8 cellular contexts compared by ENCODE assay signal in genomic region chr6:136317023-136317649, GRCh38. TPM values are rescaled to one million over a fixed set of nuclear protein-coding genes. Genes with fewer than 3 reads are reported as not detected.
DNase-seq lines count a peak whose midpoint lies in the region; ATAC-seq, FAIRE-seq and TF ChIP-seq lines count a peak whose summit lies in the region.

No MANE protein-coding gene starts in this region.

- H4K5ac ChIP-seq in H9 (ENCODE audit: insufficient read length, low read depth, low read length) = no peak overlapping the region

- DNase-seq in EH (ENCODE audit: low read depth) (peak; percentile 65), H9 (peak; percentile 58), NCI-H1436 treated with DMSO at 0.1 percent for 48 hours (lab: John Stamatoyannopoulos, UW) (peak; percentile 17), T1000 (lab: John Stamatoyannopoulos, UW) (peak; percentile 16), GM12878 (ENCODE audit: low read depth, low spot score) (peak; percentile 4), iPS-NIHi11 (ENCODE audit: low spot score) (peak; percentile 71), ecto neural progenitor cell (ENCODE audit: low spot score) (no peak)
- peak; percentile 14 to 47 (median 16) for DNase-seq in stimulated activated CD4-positive, alpha-beta T cell treated with anti-CD3 and anti-CD28 coated beads, Interleukin-12 subunit alpha, Interleukin-12 subunit beta, amount 100 ng/mL, for 48 hours (ENCODE audit: low read depth in 2 of 3, low spot score in 1 of 3)

- H3K79me2 ChIP-seq in H9 (ENCODE audit: insufficient read depth, low read length) (no peaks in the 10 kb centered on the region), GM12878 (ENCODE audit: control insufficient read depth, insufficient read depth, low read length) (no peaks in the 10 kb centered on the region)

- peak; percentile 89 for FAIRE-seq in GM12878 (lab: Jason Lieb, UNC)

- H2BK20ac ChIP-seq in H9 (ENCODE audit: low read depth, low read length, poor library complexity, severe bottlenecking) = no peak overlapping the region

- H3K27ac Mint-ChIP-seq in H9 = no peak overlapping the region

- H2AK5ac ChIP-seq in H9 (ENCODE audit: insufficient read length, low read length) = no peak overlapping the region

- POLR2A ChIA-PET in GM12878 (lab: Charles Lee) = no interaction called here

- H3K79me1 ChIP-seq in H9 (ENCODE audit: insufficient read depth, low read depth, low read length, poor library complexity, severe bottlenecking) = no peaks in the 10 kb centered on the region

- no TSS peak for BruUV-seq in GM12878 (replicated peaks; lab: Mats Ljungman, UMichigan)

- peaks cover 0 to 2% of the 10 kb centered on the region in 2 experiments; a peak in 1 of 4 replicates for H3K4me1 Mint-ChIP-seq in H9

- TF ChIP-seq RAD21 in GM12878 (IDR thresholded peaks at IDR 0.05; ENCODE audit: insufficient read depth, low read depth, low read length) = peak; percentile 89

- H2BK5ac ChIP-seq in H9 (ENCODE audit: insufficient read length, low read length) = no peak overlapping the region

- no peak overlapping the region for H3K4me3 Mint-ChIP-seq in H9

- H3K9ac ChIP-seq in H9 (ENCODE audit: extremely low read depth, insufficient read length, low read length) = no peak overlapping the region
- H3K9ac ChIP-seq in GM12878 (ENCODE audit: control insufficient read depth, insufficient read depth, low read length) = no peak overlapping the region

- H3K36me3 Mint-ChIP-seq in H9 (ENCODE audit: insufficient read depth in 1 of 3, low read depth in 3 of 3) = no peaks in the 10 kb centered on the region

- no peak overlapping the region for H3T11ph ChIP-seq in H9 (ENCODE audit: low read length)

- no peak overlapping the region for H2BK12ac ChIP-seq in H9 (ENCODE audit: insufficient read length, low read depth, low read length)

- no peak overlapping the region for H3K14ac ChIP-seq in H9 (ENCODE audit: insufficient read depth, low read length)

- TF ChIP-seq CTCF in H9 (conservative IDR thresholded peaks at IDR 0.05) = peak; percentile 81
- peak; percentile 67 to 78 (median 73); a peak in 5 of 6 replicates for TF ChIP-seq CTCF in GM12878 (IDR thresholded peaks at IDR 0.05 in 2 of 3, conservative IDR thresholded peaks at IDR 0.05 in 1 of 3; ENCODE audit: control insufficient read depth in 2 of 3, extremely low read depth in 1 of 3, insufficient read depth in 1 of 3, low read depth in 3 of 3, low read length in 3 of 3)

- H2AFZ ChIP-seq in H9 (ENCODE audit: low read length) (no peak overlapping the region), GM12878 (ENCODE audit: control insufficient read depth, low read depth, low read length) (no peak overlapping the region)

- H2BK120ac ChIP-seq in H9 (ENCODE audit: low read depth, low read length, poor library complexity, severe bottlenecking) = no peak overlapping the region

- TF ChIP-seq POLR2A in GM12878 (IDR thresholded peaks at IDR 0.05; ENCODE audit: low read depth, low read length) = no peak

- peak; percentile 90 for ATAC-seq in GM12878

- H3K9me3 ChIP-seq in H9 (ENCODE audit: control insufficient read depth, low read depth, low read length) (no peaks in the 10 kb centered on the region), GM12878 (replicated peaks; ENCODE audit: control insufficient read depth, insufficient read depth, low read length) (no peaks in the 10 kb centered on the region)

- no peak overlapping the region for H4K8ac ChIP-seq in H9 (replicated peaks; ENCODE audit: insufficient read length, low read depth, low read length)

- no peaks in the 10 kb centered on the region for H3K23me2 ChIP-seq in H9 (ENCODE audit: insufficient read length, low read depth, low read length, poor library complexity, severe bottlenecking)

- SMC1A ChIA-PET in GM12878 (lab: Charles Lee; ENCODE audit: uncharacterized antibody, unreplicated experiment) = interaction anchor here (0.7 to 2.4 kb wide), 6 partner anchors 27 to 866 kb away, joined by 3 to 12 read pairs (median 6); partner anchors contain the start of genes BCLAF1 and MTFR2

- no peak overlapping the region for H2BK15ac ChIP-seq in H9 (ENCODE audit: low read depth, low read length)

- RAD21 ChIA-PET in GM12878 (lab: Charles Lee; ENCODE audit: unreplicated experiment) = interaction anchor here (0.7 to 3.1 kb wide), 8 partner anchors 20 to 781 kb away, joined by 3 to 11 read pairs (median 6); partner anchors contain the start of genes BCLAF1 and MTFR2

- in situ Hi-C loops in GM12878 (cut with MboI) = no loop called here

- no peaks in the 10 kb centered on the region; the same call in 1 of the 2 replicates for H3K27me3 Mint-ChIP-seq in H9 (ENCODE audit: low read depth)

- H3K4me1 ChIP-seq in H9 (ENCODE audit: insufficient read depth, low read length) (no peaks in the 10 kb centered on the region), GM12878 (ENCODE audit: control insufficient read depth, insufficient read depth, low read length) (no peaks in the 10 kb centered on the region)

- no peak overlapping the region for H4K91ac ChIP-seq in H9 (ENCODE audit: insufficient read length, low read depth, low read length)

- H3K18ac ChIP-seq in H9 (ENCODE audit: insufficient read length, low read depth, low read length) = no peak overlapping the region

- no peak overlapping the region for H3K23ac ChIP-seq in H9 (ENCODE audit: insufficient read length, low read depth, low read length)

- no peak for TF ChIP-seq EP300 in GM12878 (IDR thresholded peaks at IDR 0.05; ENCODE audit: borderline replicate concordance in 1 of 2, control insufficient read depth in 1 of 2, low read depth in 2 of 2, low read length in 2 of 2)

- H3K27me3 ChIP-seq in H9 (ENCODE audit: insufficient read depth, low read length) (no peaks in the 10 kb centered on the region), GM12878 (replicated peaks in 1 of 2; ENCODE audit: control insufficient read depth in 2 of 2, insufficient read depth in 2 of 2, low read length in 1 of 2) (no peaks in the 10 kb centered on the region)

- intact Hi-C loops in GM12878 (cut with micrococcal nuclease; ENCODE audit: unreplicated experiment) = loop anchor here (5.0 to 10.0 kb wide), 3 partner anchors 282 to 862 kb away; no protein-coding TSS in a partner anchor

- CTCF ChIA-PET in GM12878 (lab: Yijun Ruan, JAX) = interaction anchor here (0.6 to 2.8 kb wide), 20 partner anchors 8 to 866 kb away, joined by 3 to 20 read pairs (median 5); partner anchors contain the start of genes BCLAF1 and MTFR2

- H3K4me2 ChIP-seq in H9 (ENCODE audit: insufficient read depth, insufficient read length, low read length) (no peak overlapping the region), GM12878 (ENCODE audit: control insufficient read depth, insufficient read depth) (no peak overlapping the region)

- H3K27ac ChIP-seq in H9 (ENCODE audit: insufficient read length, low read depth, low read length) (no peak overlapping the region), GM12878 (ENCODE audit: control insufficient read depth, insufficient read depth) (no peak overlapping the region)

- no peak overlapping the region for H3K4ac ChIP-seq in H9 (ENCODE audit: low read depth, low read length)

- WGBS in H9 (ENCODE audit: extremely low coverage, insufficient read length, low lambda C conversion rate) = no CpG with 5 or more reads among the region's 5 CpGs
- WGBS in GM12878 (ENCODE audit: insufficient coverage, insufficient replicate concordance, low lambda C conversion rate, missing lambda C conversion rate) = 27% methylated on average over 5 of the region's 5 CpGs

- H4K20me1 ChIP-seq in H9 (ENCODE audit: control insufficient read depth, insufficient read depth, insufficient read length) (no peaks in the 10 kb centered on the region), GM12878 (ENCODE audit: control insufficient read depth, insufficient read depth) (no peaks in the 10 kb centered on the region)

- no peaks in the 10 kb centered on the region for H3K36me3 ChIP-seq in GM12878 (ENCODE audit: control insufficient read depth in 2 of 2, insufficient read depth in 2 of 2, low read length in 1 of 2)

- H3K56ac ChIP-seq in H9 (ENCODE audit: insufficient read length, low read depth, low read length) = no peak overlapping the region

- no peak overlapping the region for H3K4me3 ChIP-seq in GM12878

- no peaks in the 10 kb centered on the region for H3K9me3 Mint-ChIP-seq in H9

TF ChIP-seq in GM12878, 131 proteins besides CTCF, POLR2A, EP300 and RAD21:
- TF ChIP-seq ZBTB33 (IDR thresholded peaks at IDR 0.05) = no peak
- TF ChIP-seq SMC3 (IDR thresholded peaks at IDR 0.05; ENCODE audit: borderline replicate concordance, low read length) = peak; percentile 75; the same call in 1 of the 2 replicates

RNA-seq across cellular contexts. Expression of gene BCLAF1, which starts 27.5 kb away (rescaled TPM):
- total RNA-seq in H9 (2021) (250 and 257 TPM in 2 replicates), GM12878 (2014; rRNA removed) (94.1 and 115 TPM in 2 replicates), GM12878 (2014; rRNA removed; fragmentation: Illumina TruSeq; extraction: Trizol) (219 TPM in 2 replicates), GM12878 (2021) (139 and 154 TPM in 2 replicates)
- total RNA-seq in GM12878 (2013; cell fraction: nucleolus; rRNA removed) = 432 and 455 TPM in 2 replicates
- 30.6 TPM for polyA plus RNA-seq in GM12878 (2011; ENCODE audit: low read depth)
- polyA plus RNA-seq in GM12878 (2011; rRNA removed) (111 and 160 TPM in 2 replicates), GM12878 (2014; fragmentation: Illumina TruSeq; extraction: Trizol) (223 and 237 TPM in 2 replicates), GM12878 (2014; fragmentation: Nextera tagmentation; extraction: Ambion mirVana) (10 to 100 TPM; 56.0 to 62.1 TPM), GM12878 (2014; rRNA removed) (77.0 and 87.9 TPM in 2 replicates), GM12878 (2016; fragmentation: Nextera tagmentation; extraction: Ambion mirVana) (100 to 1,000 TPM; 117 to 122 TPM)
- polyA plus RNA-seq in GM12878 (2011; cell fraction: cytosol; rRNA removed) = 37.2 and 38.3 TPM in 2 replicates
- polyA plus RNA-seq in GM12878 (2011; cell fraction: nucleus; rRNA removed) = 128 and 129 TPM in 2 replicates
- polyA plus RNA-seq in GM12878 (2012) = 45.4 and 59.9 TPM in 2 replicates
- 115 and 161 TPM in 2 replicates for polyA minus RNA-seq in GM12878 (2011; rRNA and poly(A)+ RNA removed)
- 50.0 and 64.0 TPM in 2 replicates for polyA minus RNA-seq in GM12878 (2011; cell fraction: cytosol; rRNA and poly(A)+ RNA removed)
- polyA minus RNA-seq in GM12878 (2011; cell fraction: nucleus; rRNA and poly(A)+ RNA removed) = 129 and 170 TPM in 2 replicates
